10 cellular contexts compared by ENCODE assay signal in genomic region chr1:212218911-212219310, GRCh38.
DNase-seq lines count a peak whose midpoint lies in the region; ATAC-seq and TF ChIP-seq lines count a peak whose summit lies in the region.
"Had no signal": no experiment of that assay in that cellular context is flagged by ENCODE, and none has a peak within 500 bp of the region (broad histone marks: within the 10 kb centered on the region; RNA-seq: fewer than 3 reads in every experiment).

No MANE protein-coding gene starts in this region.

- H4K20me1 ChIP-seq in PC-3 (ENCODE audit: low read length): no peaks in the 10 kb centered on the region

- no peak overlapping the region for H3K4me3 ChIP-seq in PC-3 (ENCODE audit: low read length)
- no peak overlapping the region for H3K4me3 ChIP-seq in mesendoderm (ENCODE audit: low read length)
- H3K4me3 ChIP-seq in gastrocnemius medialis: no peak overlapping the region
- H3K4me3 ChIP-seq: skin epidermis had no signal

- no peak overlapping the region for H2AFZ ChIP-seq in PC-3 (ENCODE audit: low read length)

- no peak overlapping the region for H3K4ac ChIP-seq in mesendoderm (ENCODE audit: low read depth, low read length)

- ATAC-seq in HG02623 (IDR thresholded peaks at IDR 0.05; ENCODE audit: unreplicated experiment) (peak; percentile 91), PC-3 (peak; percentile 34; the same call in 1 of the 2 replicates), gastrocnemius medialis (no peak)

- no TSS peak for BruUV-seq in PC-3 (replicated peaks; lab: Mats Ljungman, UMichigan)

- no peak overlapping the region for H2AK5ac ChIP-seq in mesendoderm (ENCODE audit: low read length)

- no peak overlapping the region for H3K4me2 ChIP-seq in PC-3 (ENCODE audit: low read length)
- no peak overlapping the region for H3K4me2 ChIP-seq in mesendoderm (ENCODE audit: low read length)

- intact Hi-C loops in PC-3 (cut with micrococcal nuclease) (no loop called here), gastrocnemius medialis (cut with DNase I; ENCODE audit: low total_unique reads) (no loop called here)

- no peak for TF ChIP-seq POLR2A in gastrocnemius medialis (IDR thresholded peaks at IDR 0.05)

- H4K5ac ChIP-seq in mesendoderm (ENCODE audit: low read length): no peak overlapping the region

- no peaks in the 10 kb centered on the region for H3K4me1 ChIP-seq in PC-3 (ENCODE audit: insufficient read depth, low read length)
- peaks cover 10% of the 10 kb centered on the region for H3K4me1 ChIP-seq in mesendoderm (ENCODE audit: control insufficient read depth, low read depth, low read length)
- no peaks in the 10 kb centered on the region for H3K4me1 ChIP-seq in gastrocnemius medialis

- H2BK120ac ChIP-seq in mesendoderm (ENCODE audit: low read depth, low read length): no peak overlapping the region

- no peak overlapping the region for H3K23ac ChIP-seq in mesendoderm (ENCODE audit: low read length)

- H2BK5ac ChIP-seq in mesendoderm (ENCODE audit: low read length): no peak overlapping the region

- H3K56ac ChIP-seq in mesendoderm (ENCODE audit: low read length): no peak overlapping the region

- H3K79me1 ChIP-seq in mesendoderm (ENCODE audit: low read length): no peaks in the 10 kb centered on the region

- H4K8ac ChIP-seq in mesendoderm (ENCODE audit: low read depth, low read length): no peak overlapping the region

- peak overlapping the region; percentile 21 for H2BK15ac ChIP-seq in mesendoderm (replicated peaks; ENCODE audit: low read depth)

- H3K36me3 ChIP-seq in PC-3 (ENCODE audit: low read depth, low read length) (no peaks in the 10 kb centered on the region), mesendoderm (ENCODE audit: control insufficient read depth, insufficient read depth, low read length) (no peaks in the 10 kb centered on the region), gastrocnemius medialis (no peaks in the 10 kb centered on the region)

- POLR2A ChIA-PET in PC-3 (lab: Charles Lee; ENCODE audit: unreplicated experiment): no interaction called here

- H3K9ac ChIP-seq in PC-3 (ENCODE audit: low read length): no peak overlapping the region
- no peak overlapping the region for H3K9ac ChIP-seq in mesendoderm (ENCODE audit: low read length)

- H3K18ac ChIP-seq in mesendoderm (ENCODE audit: low read length): no peak overlapping the region

- H3F3A ChIP-seq in PC-3 (ENCODE audit: low read length, unreplicated experiment): no peaks in the 10 kb centered on the region

- WGBS in mesendoderm (ENCODE audit: extremely low coverage, insufficient coverage, low lambda C conversion rate): no CpG with 5 or more reads among the region's 2 CpGs

- H3K79me2 ChIP-seq in PC-3 (ENCODE audit: low read length): no peaks in the 10 kb centered on the region
- no peaks in the 10 kb centered on the region for H3K79me2 ChIP-seq in mesendoderm (ENCODE audit: control insufficient read depth, insufficient read depth, low read length)

- peak; percentile 19 for DNase-seq in DMS53 (lab: John Stamatoyannopoulos, UW)
- no peak for DNase-seq in DMS53 treated with DMSO at 0.1 percent for 48 hours (lab: John Stamatoyannopoulos, UW; ENCODE audit: unreplicated experiment)
- no peak for DNase-seq in PC-3
- DNase-seq in mesendoderm: peak; percentile 19
- no peak for DNase-seq in HPDE6-E6E7 (ENCODE audit: extremely low spot score)
- no peak for DNase-seq in NCI-H748 treated with DMSO at 0.1 percent for 48 hours (lab: John Stamatoyannopoulos, UW)
- no peak for DNase-seq in gastrocnemius medialis

- H3K9me3 ChIP-seq in PC-3 (ENCODE audit: low read length): no peaks in the 10 kb centered on the region
- no peaks in the 10 kb centered on the region for H3K9me3 ChIP-seq in gastrocnemius medialis

- no peak overlapping the region for H3K27ac ChIP-seq in PC-3 (ENCODE audit: low read length)
- H3K27ac ChIP-seq in mesendoderm (ENCODE audit: low read depth, low read length): no peak overlapping the region
- no peak overlapping the region for H3K27ac ChIP-seq in gastrocnemius medialis
- H3K27ac ChIP-seq: 22Rv1 had no signal

- in situ Hi-C loops in gastrocnemius medialis (cut with MboI; ENCODE audit: low sequenced_read_pairs in 4 of 4): no loop called here

- H3K27me3 ChIP-seq in PC-3 (ENCODE audit: low read length): peaks cover 7% of the 10 kb centered on the region; the same call in 1 of the 2 replicates
- H3K27me3 ChIP-seq in mesendoderm (ENCODE audit: insufficient read depth, low read length, poor library complexity): no peaks in the 10 kb centered on the region
- H3K27me3 ChIP-seq in gastrocnemius medialis: no peaks in the 10 kb centered on the region

- H3K9me2 ChIP-seq in PC-3 (replicated peaks; ENCODE audit: low read length): no peaks in the 10 kb centered on the region

- TF ChIP-seq CTCF in PC-3 (conservative IDR thresholded peaks at IDR 0.05; ENCODE audit: low read depth, low read length) (no peak), gastrocnemius medialis (IDR thresholded peaks at IDR 0.05 in 4 of 5, conservative IDR thresholded peaks at IDR 0.05 in 1 of 5) (no peak)

- CTCF ChIA-PET in PC-3 (lab: Charles Lee): interaction anchor here (0.7 kb wide), 1 partner anchor 72 kb away, joined by 3 read pairs; no protein-coding TSS in a partner anchor

Comparison
In these comparisons a context has a peak if more than half of its experiments do, and no peak if none do; other contexts are left out.
1. DNase-seq: peak in DMS53 (single experiment) and mesendoderm (single experiment); none in DMS53 treated with DMSO at 0.1 percent for 48 hours (single experiment), PC-3 (single experiment), HPDE6-E6E7 (single experiment), NCI-H748 treated with DMSO at 0.1 percent for 48 hours (single experiment) and gastrocnemius medialis (0 of 2).
2. ATAC-seq: peak in HG02623 (single experiment) and PC-3 (single experiment); none in gastrocnemius medialis (0 of 2).